22 cellular contexts compared by ENCODE assay signal in the genomic region with DNA sequence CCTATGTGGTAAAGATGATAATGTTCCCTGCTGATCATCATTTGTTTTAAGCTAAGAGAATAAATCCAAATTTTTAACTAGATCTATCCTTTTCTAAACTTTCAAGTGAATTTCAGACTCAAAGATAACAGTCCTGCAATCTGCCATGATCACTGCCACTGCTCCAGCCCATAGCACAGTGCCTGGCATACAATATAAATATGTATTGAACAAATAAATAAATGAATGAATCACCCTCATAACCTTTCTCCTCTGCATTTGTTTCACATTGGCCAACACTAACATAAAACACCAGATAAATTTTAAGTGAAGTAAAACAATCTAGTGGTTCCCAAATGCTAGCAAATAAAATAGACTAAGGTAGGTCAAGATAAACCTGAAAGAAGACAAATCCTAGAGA.
DNase-seq lines count a peak whose midpoint lies in the region; ATAC-seq and TF ChIP-seq lines count a peak whose summit lies in the region.
"Had no signal": no experiment of that assay in that cellular context is flagged by ENCODE, and none has a peak within 500 bp of the region (broad histone marks: within the 10 kb centered on the region; RNA-seq: fewer than 3 reads in every experiment).

No MANE protein-coding gene starts in this region.

- in situ Hi-C loops in GM23248 (cut with MboI), result no loop called here

- H3K79me2 ChIP-seq in GM23248 (ENCODE audit: insufficient read depth), result no peaks in the 10 kb centered on the region
- no peaks in the 10 kb centered on the region for H3K79me2 ChIP-seq in PC-3 (ENCODE audit: low read length)

- peaks cover 4% of the 10 kb centered on the region; the same call in 1 of the 2 replicates for H3F3A ChIP-seq in GM23248 (ENCODE audit: insufficient read depth)
- H3F3A ChIP-seq in PC-3 (ENCODE audit: low read length, unreplicated experiment), result no peaks in the 10 kb centered on the region

- no peak overlapping the region for H3K9ac ChIP-seq in GM23248
- H3K9ac ChIP-seq in PC-3 (ENCODE audit: low read length), result no peak overlapping the region
- H3K9ac ChIP-seq: BLaER1 treated with 17β-estradiol and CSF1 and Interleukin-3, amounts not matched to agents 10 nM and 100 nM had no signal

- H3K4me3 ChIP-seq in GM23248, result no peak overlapping the region
- no peak overlapping the region for H3K4me3 ChIP-seq in PC-3 (ENCODE audit: low read length)
- H3K4me3 ChIP-seq: BLaER1 treated with 17β-estradiol and CSF1 and Interleukin-3, amounts not matched to agents 10 nM and 100 nM had no signal

- POLR2A ChIA-PET in PC-3 (lab: Charles Lee; ENCODE audit: unreplicated experiment), result no interaction called here

- intact Hi-C loops in PC-3 (cut with micrococcal nuclease), result no loop called here

- no peaks in the 10 kb centered on the region for H3K27me3 ChIP-seq in GM23248 (replicated peaks; ENCODE audit: insufficient read depth)
- H3K27me3 ChIP-seq in PC-3 (ENCODE audit: low read length), result no peaks in the 10 kb centered on the region
- H3K27me3 ChIP-seq: BLaER1 treated with 17β-estradiol and CSF1 and Interleukin-3, amounts not matched to agents 10 nM and 100 nM had no signal

- ATAC-seq in PC-3 (peak; percentile 85), HG03108 (IDR thresholded peaks at IDR 0.05; ENCODE audit: unreplicated experiment) (no peak), HG02571 (IDR thresholded peaks at IDR 0.05; ENCODE audit: unreplicated experiment) (no peak)
- ATAC-seq: HepG2 had no signal

- BruUV-seq in PC-3 (replicated peaks; lab: Mats Ljungman, UMichigan), result no TSS peak

- H3K9me2 ChIP-seq in GM23248 (ENCODE audit: insufficient read depth) (no peaks in the 10 kb centered on the region), PC-3 (replicated peaks; ENCODE audit: low read length) (no peaks in the 10 kb centered on the region)

- no peak overlapping the region for H3K27ac ChIP-seq in GM23248
- H3K27ac ChIP-seq in PC-3 (ENCODE audit: low read length), result no peak overlapping the region
- H3K27ac ChIP-seq: BLaER1 treated with 17β-estradiol and CSF1 and Interleukin-3, amounts not matched to agents 10 nM and 100 nM had no signal

- TF ChIP-seq CTCF in PC-3 (conservative IDR thresholded peaks at IDR 0.05; ENCODE audit: low read depth, low read length), result no peak

- no peaks in the 10 kb centered on the region for H3K36me3 ChIP-seq in GM23248 (ENCODE audit: low read depth)
- no peaks in the 10 kb centered on the region for H3K36me3 ChIP-seq in PC-3 (ENCODE audit: low read depth, low read length)
- H3K36me3 ChIP-seq: BLaER1 treated with 17β-estradiol and CSF1 and Interleukin-3, amounts not matched to agents 10 nM and 100 nM had no signal

- peak; percentile 2 for DNase-seq in GM23248
- DNase-seq in PC-3, result peak; percentile 25
- peak; percentile 68 for DNase-seq in fibroblast of peridontal ligament (ENCODE audit: extremely low read depth)
- peak; percentile 6 for DNase-seq in stromal cell of bone marrow (ENCODE audit: low read depth)
- DNase-seq in NCI-H446 treated with DMSO at 0.1 percent for 48 hours (lab: John Stamatoyannopoulos, UW), result no peak
- DNase-seq: ACHN; Caco-2; CD4-positive, alpha-beta memory T cell; DMS 273 treated with DMSO at 0.1 percent for 48 hours; DND-41; GDM1; KG1; MV-4-11; NCI-H1694; NCI-H2171; NCI-H345; NCI-H526 treated with DMSO at 0.1 percent for 48 hours; Right ventricle myocardium superior had no signal

- no peak overlapping the region for H2AFZ ChIP-seq in GM23248
- no peak overlapping the region for H2AFZ ChIP-seq in PC-3 (ENCODE audit: low read length)

- CTCF ChIA-PET in PC-3 (lab: Charles Lee), result no interaction called here

- H3K4me1 ChIP-seq in GM23248 (ENCODE audit: insufficient read depth) (no peaks in the 10 kb centered on the region), PC-3 (ENCODE audit: insufficient read depth, low read length) (peaks cover 7% of the 10 kb centered on the region; the same call in 1 of the 2 replicates)
- H3K4me1 ChIP-seq: BLaER1 treated with 17β-estradiol and CSF1 and Interleukin-3, amounts not matched to agents 10 nM and 100 nM; Caco-2 had no signal

- no peaks in the 10 kb centered on the region for H3K9me3 ChIP-seq in GM23248 (ENCODE audit: low read depth)
- H3K9me3 ChIP-seq in PC-3 (ENCODE audit: low read length), result no peaks in the 10 kb centered on the region
- H3K9me3 ChIP-seq: BLaER1 treated with 17β-estradiol and CSF1 and Interleukin-3, amounts not matched to agents 10 nM and 100 nM; Caco-2 had no signal

- H4K20me1 ChIP-seq in GM23248 (ENCODE audit: insufficient read depth) (no peaks in the 10 kb centered on the region), PC-3 (ENCODE audit: low read length) (no peaks in the 10 kb centered on the region)
- H4K20me1 ChIP-seq: BLaER1 treated with 17β-estradiol and CSF1 and Interleukin-3, amounts not matched to agents 10 nM and 100 nM had no signal

- H3K4me2 ChIP-seq in GM23248 (ENCODE audit: unreplicated experiment) (no peak overlapping the region), PC-3 (ENCODE audit: low read length) (no peak overlapping the region)
- H3K4me2 ChIP-seq: BLaER1 treated with 17β-estradiol and CSF1 and Interleukin-3, amounts not matched to agents 10 nM and 100 nM had no signal
